2 cellular contexts compared by ENCODE assay signal in genomic region chr2:205296959-205297358, GRCh38.
TF ChIP-seq lines count a peak whose summit lies in the region.

No MANE protein-coding gene starts in this region.

TF ChIP-seq in A549, 52 proteins besides CTCF, POLR2A, EP300 and RAD21:
- TF ChIP-seq MAFK (IDR thresholded peaks at IDR 0.05; ENCODE audit: partially characterized antibody) (peak; percentile 87), PBX3 (IDR thresholded peaks at IDR 0.05) (no peak), ZNF302 (CRISPR knock-in tag; IDR thresholded peaks at IDR 0.05) (no peak)

TF ChIP-seq in IMR-90, 13 proteins besides CTCF, POLR2A, EP300 and RAD21:
- TF ChIP-seq MAFK (IDR thresholded peaks at IDR 0.05; ENCODE audit: low read depth, low read length) (peak; percentile 88), USF2 (IDR thresholded peaks at IDR 0.05; ENCODE audit: low read depth, low read length) (no peak), CEBPB (IDR thresholded peaks at IDR 0.05; ENCODE audit: low read depth, low read length) (no peak)
